ENCODE assay signal across 8 cellular contexts in the genomic region with DNA sequence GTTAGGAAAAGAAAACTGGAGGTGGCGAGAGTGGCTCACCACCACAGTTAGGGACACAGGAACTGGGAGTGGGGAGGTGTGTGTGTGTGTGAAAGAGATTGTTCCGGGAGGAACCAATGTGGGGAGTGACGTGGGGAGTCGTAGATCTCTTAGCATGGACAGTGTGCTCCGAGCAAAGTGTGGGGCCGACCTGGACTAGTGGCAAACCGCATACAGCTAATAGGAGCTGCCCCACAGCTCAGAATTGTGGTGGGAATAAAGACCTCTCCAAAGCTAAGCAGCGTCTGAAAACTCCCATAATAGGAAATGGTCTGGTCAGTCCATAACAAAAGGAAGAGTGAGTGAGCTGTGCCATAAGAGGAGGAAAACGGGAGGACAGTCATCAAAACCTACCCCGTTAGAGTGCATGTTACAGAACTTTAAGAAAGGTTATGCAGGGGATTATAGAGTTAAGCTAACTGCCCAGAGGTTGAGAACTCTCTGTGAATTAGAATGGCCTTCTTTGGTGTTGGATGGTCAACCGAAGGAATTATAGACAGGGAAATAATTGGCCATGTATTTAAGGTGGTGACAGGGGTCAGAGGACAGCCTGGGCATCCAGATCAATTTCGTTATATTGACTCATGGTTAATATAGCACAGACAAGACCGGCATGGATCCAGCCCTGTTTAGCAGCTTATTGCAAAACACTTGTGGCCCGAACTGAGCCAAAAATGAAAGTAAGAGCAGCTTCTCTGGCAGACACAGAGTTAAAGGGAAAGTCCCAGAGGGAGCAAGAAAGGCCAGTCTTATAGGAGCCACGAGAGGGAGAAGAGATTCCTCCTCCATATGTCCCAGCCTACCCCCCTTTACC. TPM values are rescaled to one million over a fixed set of nuclear protein-coding genes. Genes with fewer than 3 reads are reported as not detected.
DNase-seq lines count a peak whose midpoint lies in the region; ATAC-seq and TF ChIP-seq lines count a peak whose summit lies in the region.

No MANE protein-coding gene starts in this region.

- no peaks in the 10 kb centered on the region for H3K9me3 ChIP-seq in muscle layer of duodenum (ENCODE audit: control insufficient read depth in 1 of 2, low read length in 2 of 2)

- H3K4me3 ChIP-seq in WI38 (ENCODE audit: low read depth, low read length) (peak overlapping the region; percentile 48), muscle layer of duodenum (ENCODE audit: low read depth in 1 of 2, low read length in 2 of 2) (peak overlapping the region; percentile 45 to 59)

- H3K4me1 ChIP-seq in muscle layer of duodenum (ENCODE audit: control insufficient read depth in 1 of 2, insufficient read depth in 2 of 2, low read length in 2 of 2), result peaks cover 7% of the 10 kb centered on the region in 2 donors

- H3K27ac ChIP-seq in muscle layer of duodenum (ENCODE audit: low read length), result no peak overlapping the region

- no peak for DNase-seq in SK-N-DZ (ENCODE audit: low spot score)
- DNase-seq in NCI-H345 treated with DMSO at 0.1 percent for 48 hours (lab: John Stamatoyannopoulos, UW; ENCODE audit: unreplicated experiment), result no peak
- no peak for DNase-seq in dedifferentiated amniotic fluid mesenchymal stem cell (ENCODE audit: extremely low spot score)
- DNase-seq in NAMALWA (ENCODE audit: low spot score), result no peak

- H3K27me3 ChIP-seq in muscle layer of duodenum (ENCODE audit: low read depth, low read length), result no peaks in the 10 kb centered on the region

- TF ChIP-seq CTCF in WI38 (IDR thresholded peaks at IDR 0.05; ENCODE audit: low read depth, low read length), result no peak

- ATAC-seq in GM18502 (IDR thresholded peaks at IDR 0.05; ENCODE audit: poor library complexity, unreplicated experiment) (peak; percentile 94), HG02870 (IDR thresholded peaks at IDR 0.05; ENCODE audit: unreplicated experiment) (peak; percentile 92)

- no peaks in the 10 kb centered on the region for H3K36me3 ChIP-seq in muscle layer of duodenum (ENCODE audit: control insufficient read depth in 1 of 2, insufficient read depth in 2 of 2, low read length in 2 of 2)

RNA-seq across cellular contexts. Expression of a gene that starts 8.9 kb away (rescaled TPM):
- not detected in 2 replicates for polyA plus RNA-seq in SK-N-DZ (2014; cell fraction: cytosol; rRNA removed)
- polyA plus RNA-seq in SK-N-DZ (2014; cell fraction: nucleus; rRNA removed), result not detected in 2 replicates
